In genomic region chr4:169902658-169903345, GRCh38 we compare ENCODE assay signal across 1 cellular context.
TF ChIP-seq lines count a peak whose summit lies in the region.

No MANE protein-coding gene starts in this region.

TF ChIP-seq in GM12878, 131 proteins besides CTCF, POLR2A, EP300 and RAD21:
- TF ChIP-seq, protein P1, sequence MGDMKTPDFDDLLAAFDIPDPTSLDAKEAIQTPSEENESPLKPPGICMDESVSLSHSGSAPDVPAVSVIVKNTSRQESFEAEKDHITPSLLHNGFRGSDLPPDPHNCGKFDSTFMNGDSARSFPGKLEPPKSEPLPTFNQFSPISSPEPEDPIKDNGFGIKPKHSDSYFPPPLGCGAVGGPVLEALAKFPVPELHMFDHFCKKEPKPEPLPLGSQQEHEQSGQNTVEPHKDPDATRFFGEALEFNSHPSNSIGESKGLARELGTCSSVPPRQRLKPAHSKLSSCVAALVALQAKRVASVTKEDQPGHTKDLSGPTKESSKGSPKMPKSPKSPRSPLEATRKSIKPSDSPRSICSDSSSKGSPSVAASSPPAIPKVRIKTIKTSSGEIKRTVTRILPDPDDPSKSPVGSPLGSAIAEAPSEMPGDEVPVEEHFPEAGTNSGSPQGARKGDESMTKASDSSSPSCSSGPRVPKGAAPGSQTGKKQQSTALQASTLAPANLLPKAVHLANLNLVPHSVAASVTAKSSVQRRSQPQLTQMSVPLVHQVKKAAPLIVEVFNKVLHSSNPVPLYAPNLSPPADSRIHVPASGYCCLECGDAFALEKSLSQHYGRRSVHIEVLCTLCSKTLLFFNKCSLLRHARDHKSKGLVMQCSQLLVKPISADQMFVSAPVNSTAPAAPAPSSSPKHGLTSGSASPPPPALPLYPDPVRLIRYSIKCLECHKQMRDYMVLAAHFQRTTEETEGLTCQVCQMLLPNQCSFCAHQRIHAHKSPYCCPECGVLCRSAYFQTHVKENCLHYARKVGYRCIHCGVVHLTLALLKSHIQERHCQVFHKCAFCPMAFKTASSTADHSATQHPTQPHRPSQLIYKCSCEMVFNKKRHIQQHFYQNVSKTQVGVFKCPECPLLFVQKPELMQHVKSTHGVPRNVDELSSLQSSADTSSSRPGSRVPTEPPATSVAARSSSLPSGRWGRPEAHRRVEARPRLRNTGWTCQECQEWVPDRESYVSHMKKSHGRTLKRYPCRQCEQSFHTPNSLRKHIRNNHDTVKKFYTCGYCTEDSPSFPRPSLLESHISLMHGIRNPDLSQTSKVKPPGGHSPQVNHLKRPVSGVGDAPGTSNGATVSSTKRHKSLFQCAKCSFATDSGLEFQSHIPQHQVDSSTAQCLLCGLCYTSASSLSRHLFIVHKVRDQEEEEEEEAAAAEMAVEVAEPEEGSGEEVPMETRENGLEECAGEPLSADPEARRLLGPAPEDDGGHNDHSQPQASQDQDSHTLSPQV (IDR thresholded peaks at IDR 0.05), result no peak
